ENCODE assay signal across 11 cellular contexts in the genomic region with DNA sequence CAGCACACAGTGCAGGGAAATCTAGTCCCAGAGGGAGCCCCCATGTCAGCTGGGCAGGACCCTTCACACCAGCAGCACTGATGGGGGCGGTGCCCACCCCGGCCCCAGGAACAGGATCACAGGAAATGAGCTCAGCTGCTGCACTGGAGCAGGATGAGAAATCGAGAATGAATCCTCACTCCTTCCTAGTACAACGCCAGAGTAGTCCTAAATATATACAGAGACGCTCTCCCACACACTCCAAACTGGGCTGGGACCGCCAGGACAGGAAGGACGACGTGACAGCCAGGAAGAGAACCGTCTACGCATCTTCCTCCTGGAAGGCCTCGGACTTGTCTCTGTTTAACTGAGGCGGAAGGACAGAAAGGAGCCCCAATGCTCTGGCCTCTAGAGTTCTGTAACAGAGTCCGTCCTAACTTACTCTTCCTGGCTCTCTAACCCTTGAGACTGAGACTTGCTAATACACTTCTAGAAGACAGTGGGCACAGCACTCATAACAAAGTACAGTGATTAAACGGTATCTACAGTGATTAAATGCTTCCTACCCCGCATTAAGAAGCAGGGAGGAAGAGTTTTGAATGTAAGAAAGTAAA. TPM values are rescaled to one million over a fixed set of nuclear protein-coding genes. Genes with fewer than 3 reads are reported as not detected.
A peak's percentile ranks its signal among the peaks of the same experiment; 100 is the strongest.
DNase-seq lines count a peak whose midpoint lies in the region; ATAC-seq and TF ChIP-seq lines count a peak whose summit lies in the region.
"Had no signal": no experiment of that assay in that cellular context is flagged by ENCODE, and none has a peak within 500 bp of the region (broad histone marks: within the 10 kb centered on the region; RNA-seq: fewer than 3 reads in every experiment).

No MANE protein-coding gene starts in this region.

- H3K4me1 ChIP-seq in BE2C (peaks cover 8% of the 10 kb centered on the region), RWPE2 (ENCODE audit: insufficient read depth, poor library complexity, severe bottlenecking) (peaks cover 34% of the 10 kb centered on the region)

- ATAC-seq in RWPE2 (ENCODE audit: low read depth), result peak; percentile 52; the same call in 2 of the 3 replicates
- ATAC-seq in omental fat pad (ENCODE audit: low FRiP score), result peak; percentile 44
- no peak for ATAC-seq in HG03432 (IDR thresholded peaks at IDR 0.05; ENCODE audit: unreplicated experiment)
- no peak for ATAC-seq in HG02571 (IDR thresholded peaks at IDR 0.05; ENCODE audit: unreplicated experiment)
- ATAC-seq: natural killer cell treated with Interleukin-12 subunit alpha and Interleukin-12 subunit beta and Interleukin-15 and Interleukin-18, amount 100 ng/mL, for 72 hours had no signal

- H3K4me3 ChIP-seq in BE2C (ENCODE audit: low read depth, low read length) (peak overlapping the region; percentile 29), RWPE2 (ENCODE audit: severe bottlenecking) (no peak overlapping the region), fibroblast of mammary gland (ENCODE audit: control insufficient read depth, low read depth, low read length) (peak overlapping the region; percentile 19)

- H3K9me3 ChIP-seq in BE2C (no peaks in the 10 kb centered on the region), RWPE2 (ENCODE audit: severe bottlenecking) (no peaks in the 10 kb centered on the region)

- no peak for TF ChIP-seq CTCF in BE2C (IDR thresholded peaks at IDR 0.05; ENCODE audit: low read depth, low read length)
- no peak for TF ChIP-seq CTCF in RWPE2 (IDR thresholded peaks at IDR 0.05; ENCODE audit: poor library complexity, severe bottlenecking)
- no peak for TF ChIP-seq CTCF in fibroblast of mammary gland (conservative IDR thresholded peaks at IDR 0.05; ENCODE audit: control insufficient read depth, insufficient read depth, low read depth, low read length)
- TF ChIP-seq CTCF in omental fat pad (IDR thresholded peaks at IDR 0.05), result no peak

- H3K27ac ChIP-seq in RWPE2 (ENCODE audit: poor library complexity, severe bottlenecking), result peak overlapping the region; percentile 48

- DNase-seq in BE2C (no peak), RWPE2 (ENCODE audit: low spot score) (no peak), fibroblast of mammary gland (ENCODE audit: low read depth) (peak; percentile 77), omental fat pad (ENCODE audit: low spot score) (no peak)
- no peak for DNase-seq in activated effector memory CD4-positive, alpha-beta T cell treated with Interleukin-2 at 50 U/mL for 16 hours
- no peak for DNase-seq in activated CD4-positive, CD25-positive, alpha-beta regulatory T cell treated with anti-CD3 and anti-CD28 coated beads, Interleukin-2, amount 50 U/mL, for 72 hours
- DNase-seq: NCI-H526 treated with DMSO at 0.1 percent for 48 hours; stimulated activated CD8-positive, alpha-beta memory T cell treated with anti-CD3 and anti-CD28 coated beads, Interleukin-4, amount 100 ng/mL, for 48 hours had no signal

- H3K27me3 ChIP-seq in BE2C, result no peaks in the 10 kb centered on the region
- H3K27me3 ChIP-seq in RWPE2 (ENCODE audit: insufficient read depth, poor library complexity, severe bottlenecking), result no peaks in the 10 kb centered on the region

- no peaks in the 10 kb centered on the region; the same call in 1 of the 2 replicates for H3K36me3 ChIP-seq in BE2C
- peaks cover 5% of the 10 kb centered on the region; the same call in 1 of the 2 replicates for H3K36me3 ChIP-seq in RWPE2 (ENCODE audit: low read depth)

RNA-seq across cellular contexts. Expression of a gene that starts 33.4 kb away (rescaled TPM):
- polyA plus RNA-seq in BE2C (2012; ENCODE audit: insufficient read depth, insufficient read length, low read depth), result 142 TPM
- 100 to 1,000 TPM in 3 of 4 donors, 10 to 100 TPM in 1; 63.7 to 131 (median 113) TPM for total RNA-seq in omental fat pad

Comparison
In these comparisons a context has a peak if more than half of its experiments do, and no peak if none do; other contexts are left out.
1. ATAC-seq: peak in RWPE2 (single experiment) and omental fat pad (single experiment); none in HG03432 (single experiment) and HG02571 (single experiment).